ENCODE assay signal across 1 cellular context in genomic region chr2:218230882-218231281, GRCh38.
TF ChIP-seq lines count a peak whose summit lies in the region.

No MANE protein-coding gene starts in this region.

TF ChIP-seq in IMR-90, 13 proteins besides CTCF, POLR2A, EP300 and RAD21:
- TF ChIP-seq ELK1 (IDR thresholded peaks at IDR 0.05; ENCODE audit: borderline replicate concordance, low read depth, low read length) (no peak), MAFK (IDR thresholded peaks at IDR 0.05; ENCODE audit: low read depth, low read length) (no peak), MAZ (IDR thresholded peaks at IDR 0.05; ENCODE audit: borderline replicate concordance, low read depth, low read length) (no peak), SMC3 (IDR thresholded peaks at IDR 0.05; ENCODE audit: low read depth, low read length) (no peak)
- TF ChIP-seq, protein P1, sequence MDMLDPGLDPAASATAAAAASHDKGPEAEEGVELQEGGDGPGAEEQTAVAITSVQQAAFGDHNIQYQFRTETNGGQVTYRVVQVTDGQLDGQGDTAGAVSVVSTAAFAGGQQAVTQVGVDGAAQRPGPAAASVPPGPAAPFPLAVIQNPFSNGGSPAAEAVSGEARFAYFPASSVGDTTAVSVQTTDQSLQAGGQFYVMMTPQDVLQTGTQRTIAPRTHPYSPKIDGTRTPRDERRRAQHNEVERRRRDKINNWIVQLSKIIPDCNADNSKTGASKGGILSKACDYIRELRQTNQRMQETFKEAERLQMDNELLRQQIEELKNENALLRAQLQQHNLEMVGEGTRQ (IDR thresholded peaks at IDR 0.05; ENCODE audit: low read depth, low read length): no peak
